8 cellular contexts compared by ENCODE assay signal in genomic region chr2:169365093-169365483, GRCh38. TPM values are rescaled to one million over a fixed set of nuclear protein-coding genes. Genes with fewer than 3 reads are reported as not detected.
DNase-seq lines count a peak whose midpoint lies in the region; ATAC-seq and TF ChIP-seq lines count a peak whose summit lies in the region.

No MANE protein-coding gene starts in this region.

- H3K27ac ChIP-seq in HCT116 (ENCODE audit: low read depth, low read length) (no peak overlapping the region), OCI-LY1 (ENCODE audit: low read depth, low read length, poor library complexity, severe bottlenecking) (no peak overlapping the region), thoracic aorta (no peak overlapping the region)

- no peaks in the 10 kb centered on the region for H3K79me2 ChIP-seq in HCT116 (ENCODE audit: insufficient read depth, low read length)
- no peaks in the 10 kb centered on the region for H3K79me2 ChIP-seq in OCI-LY1 (ENCODE audit: insufficient read depth, low read length)

- H3K27me3 ChIP-seq in HCT116 (ENCODE audit: insufficient read depth, low read length) (peaks cover 13% of the 10 kb centered on the region; the same call in 1 of the 2 replicates), OCI-LY1 (ENCODE audit: insufficient read depth, low read length) (no peaks in the 10 kb centered on the region), thoracic aorta (replicated peaks; ENCODE audit: insufficient read depth) (no peaks in the 10 kb centered on the region)

- H3K4me1 ChIP-seq in HCT116 (ENCODE audit: control insufficient read depth in 1 of 2, insufficient read depth in 2 of 2, low read length in 2 of 2) (peaks cover 2 to 20% of the 10 kb centered on the region in 2 experiments; a peak in 1 of 4 replicates), OCI-LY1 (ENCODE audit: insufficient read depth, low read length, severe bottlenecking) (peaks cover 25% of the 10 kb centered on the region), thoracic aorta (ENCODE audit: control insufficient read depth in 1 of 2, low read depth in 2 of 2) (peaks cover 22 to 39% of the 10 kb centered on the region in 2 donors)

- no peak for TF ChIP-seq POLR2A in HCT116 (IDR thresholded peaks at IDR 0.05; ENCODE audit: borderline replicate concordance, extremely low read depth, insufficient read depth, insufficient read length)

- H3F3A ChIP-seq in OCI-LY1 (ENCODE audit: insufficient read depth, low read length): no peaks in the 10 kb centered on the region

- H2AFZ ChIP-seq in HCT116 (ENCODE audit: low read depth, low read length, poor library complexity, severe bottlenecking) (peak overlapping the region; percentile 81), OCI-LY1 (ENCODE audit: low read length) (peak overlapping the region; percentile 75; the same call in 1 of the 2 replicates)

- H4K20me1 ChIP-seq in HCT116 (ENCODE audit: insufficient read depth) (no peaks in the 10 kb centered on the region), OCI-LY1 (ENCODE audit: insufficient read depth, low read length) (no peaks in the 10 kb centered on the region)

- TF ChIP-seq RAD21 in HCT116 (IDR thresholded peaks at IDR 0.05; ENCODE audit: low read depth): no peak

- H3K36me3 ChIP-seq in HCT116 (ENCODE audit: control insufficient read depth in 1 of 2, insufficient read depth in 2 of 2, low read length in 2 of 2): no peaks in the 10 kb centered on the region
- no peaks in the 10 kb centered on the region for H3K36me3 ChIP-seq in OCI-LY1 (ENCODE audit: insufficient read depth, low read length)
- H3K36me3 ChIP-seq in thoracic aorta: no peaks in the 10 kb centered on the region

- no peak for TF ChIP-seq CTCF in HCT116 (IDR thresholded peaks at IDR 0.05 in 2 of 3, conservative IDR thresholded peaks at IDR 0.05 in 1 of 3; ENCODE audit: borderline replicate concordance in 1 of 3, insufficient read depth in 1 of 3, low read depth in 2 of 3, low read length in 2 of 3)
- no peak for TF ChIP-seq CTCF in OCI-LY1 (IDR thresholded peaks at IDR 0.05; ENCODE audit: low read length)
- no peak for TF ChIP-seq CTCF in fibroblast of villous mesenchyme (IDR thresholded peaks at IDR 0.05; ENCODE audit: insufficient read depth, low read depth, low read length)
- TF ChIP-seq CTCF in thoracic aorta (IDR thresholded peaks at IDR 0.05): no peak
- no peak for TF ChIP-seq CTCF in omental fat pad (IDR thresholded peaks at IDR 0.05)

- POLR2A ChIA-PET in HCT116 (lab: Charles Lee): interaction anchor here (0.7 kb wide), 1 partner anchor 75 kb away, joined by 3 read pairs; no protein-coding TSS in a partner anchor

- ATAC-seq in GM18517 (IDR thresholded peaks at IDR 0.05; ENCODE audit: unreplicated experiment): peak; percentile 64
- no peak for ATAC-seq in HCT116
- ATAC-seq in thoracic aorta (ENCODE audit: insufficient number of reproducible peaks, low FRiP score, low read depth): no peak
- ATAC-seq in omental fat pad (ENCODE audit: low FRiP score): no peak

- H3K9me2 ChIP-seq in HCT116 (ENCODE audit: insufficient read depth): peaks cover 4% of the 10 kb centered on the region; the same call in 1 of the 2 replicates
- no peaks in the 10 kb centered on the region for H3K9me2 ChIP-seq in OCI-LY1 (ENCODE audit: low read depth, low read length)

- BruUV-seq in HCT116 (replicated peaks; lab: Mats Ljungman, UMichigan): no TSS peak

- intact Hi-C loops in HCT116 (cut with micrococcal nuclease): no loop called here

- RAD21 ChIA-PET in HCT116 (lab: Charles Lee; ENCODE audit: low non-redundant PET in 1 of 2, low total read pairs in 2 of 2, uncharacterized antibody in 2 of 2, unreplicated experiment in 2 of 2): no interaction called here

- peak overlapping the region; percentile 100 for H3K4me2 ChIP-seq in HCT116 (ENCODE audit: low read length)
- H3K4me2 ChIP-seq in OCI-LY1 (ENCODE audit: low read length): peak overlapping the region; percentile 79

- CTCF ChIA-PET in HCT116 (lab: Charles Lee): no interaction called here

- DNase-seq in HCT116 (ENCODE audit: low read depth, low spot score): no peak
- no peak for DNase-seq in fibroblast of villous mesenchyme (ENCODE audit: low read depth)
- no peak for DNase-seq in thoracic aorta (ENCODE audit: low spot score)
- DNase-seq in omental fat pad (ENCODE audit: low spot score): no peak
- no peak for DNase-seq in GM19240 (ENCODE audit: insufficient read length, low spot score)
- DNase-seq in HK-2 (ENCODE audit: unreplicated experiment): no peak

- H3K9ac ChIP-seq in HCT116 (ENCODE audit: low read length) (no peak overlapping the region), OCI-LY1 (ENCODE audit: low read length) (peak overlapping the region; percentile 12; the same call in 1 of the 2 replicates)

- no peaks in the 10 kb centered on the region for H3K9me3 ChIP-seq in HCT116 (ENCODE audit: control insufficient read depth in 1 of 2, insufficient read depth in 1 of 2, low read depth in 1 of 2, low read length in 2 of 2)
- H3K9me3 ChIP-seq in OCI-LY1 (ENCODE audit: low read length): no peaks in the 10 kb centered on the region
- no peaks in the 10 kb centered on the region for H3K9me3 ChIP-seq in thoracic aorta

- H3K4me3 ChIP-seq in HCT116 (replicated peaks in 1 of 2; ENCODE audit: low read depth in 1 of 2, low read length in 2 of 2) (peak overlapping the region; percentile 55 to 71), OCI-LY1 (ENCODE audit: low read depth, low read length, poor library complexity, severe bottlenecking) (peak overlapping the region; percentile 59), fibroblast of villous mesenchyme (ENCODE audit: low read depth, low read length) (peak overlapping the region; percentile 56), thoracic aorta (peak overlapping the region; percentile 79)

TF ChIP-seq in HCT116, 20 proteins besides CTCF, POLR2A, EP300 and RAD21:
- TF ChIP-seq JUND (IDR thresholded peaks at IDR 0.05) (no peak), EZH2phosphoT487 (IDR thresholded peaks at IDR 0.05; ENCODE audit: borderline replicate concordance) (no peak), FOSL1 (IDR thresholded peaks at IDR 0.05; ENCODE audit: low read depth) (no peak), SIN3A (IDR thresholded peaks at IDR 0.05; ENCODE audit: low read depth) (no peak), ELF1 (IDR thresholded peaks at IDR 0.05; ENCODE audit: borderline replicate concordance, low read depth) (no peak), ZBTB33 (IDR thresholded peaks at IDR 0.05; ENCODE audit: extremely low read depth, insufficient replicate concordance, low read length) (no peak), ATF3 (IDR thresholded peaks at IDR 0.05) (no peak), TCF7L2 (IDR thresholded peaks at IDR 0.05; ENCODE audit: borderline replicate concordance, extremely low read depth, insufficient read depth, insufficient read length) (no peak), CBX3 (IDR thresholded peaks at IDR 0.05; ENCODE audit: low read depth) (no peak), YY1 (IDR thresholded peaks at IDR 0.05; ENCODE audit: extremely low read depth, insufficient replicate concordance, low read depth, low read length) (no peak), ZFX (IDR thresholded peaks at IDR 0.05) (no peak), SP1 (IDR thresholded peaks at IDR 0.05; ENCODE audit: low read depth) (no peak), MAX (IDR thresholded peaks at IDR 0.05) (no peak), ZNF274 (IDR thresholded peaks at IDR 0.05; ENCODE audit: low read depth, low read length) (no peak), SRF (IDR thresholded peaks at IDR 0.05; ENCODE audit: low read depth) (no peak)
TF ChIP-seq in HCT116: peak in this region for 0.

RNA-seq across cellular contexts. Expression of gene LRP2, which starts 2.8 kb away (rescaled TPM):
- total RNA-seq in HCT116 (2021; ENCODE audit: unreplicated experiment) (0.20 TPM), fibroblast of villous mesenchyme (under 0.01 TPM in 2 replicates), thoracic aorta (under 1 TPM; 0.07 to 0.14 TPM), omental fat pad (10 to 100 TPM in 3 of 4 donors, not detected in 1; 12.2 to 58.3 (median 14.1) TPM)
- 0.02 and 0.14 TPM in 2 replicates for polyA plus RNA-seq in HCT116 (2012)
